25 cellular contexts compared by ENCODE assay signal in the genomic region with DNA sequence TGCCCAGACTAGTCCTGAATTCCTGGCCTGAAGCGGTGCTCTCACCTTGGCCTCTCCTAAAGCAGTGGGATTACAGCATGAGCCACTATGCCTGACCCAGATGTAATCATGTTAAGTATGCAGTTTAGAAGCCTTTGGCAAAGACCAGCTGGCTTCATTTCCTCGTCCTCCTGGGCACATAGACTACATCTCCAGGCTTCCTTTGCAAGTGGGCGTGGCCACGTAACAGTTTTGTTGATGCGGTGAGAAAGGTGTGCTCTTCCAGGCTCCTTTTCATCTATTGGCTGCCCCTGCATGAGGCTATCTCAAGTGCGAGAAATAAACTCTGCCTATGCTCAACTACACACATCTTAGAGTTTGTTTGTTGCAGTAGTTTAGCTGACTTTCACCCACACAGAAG. TPM values are rescaled to one million over a fixed set of nuclear protein-coding genes. Genes with fewer than 3 reads are reported as not detected.
DNase-seq lines count a peak whose midpoint lies in the region; ATAC-seq and TF ChIP-seq lines count a peak whose summit lies in the region.
"Had no signal": no experiment of that assay in that cellular context is flagged by ENCODE, and none has a peak within 500 bp of the region (broad histone marks: within the 10 kb centered on the region; RNA-seq: fewer than 3 reads in every experiment).

No MANE protein-coding gene starts in this region.

- intact Hi-C loops in Calu3 (cut with micrococcal nuclease; ENCODE audit: unreplicated experiment), result no loop called here
- intact Hi-C loops in left colon (cut with DNase I, micrococcal nuclease), result no loop called here

- H3K4me3 Mint-ChIP-seq in Calu3 (ENCODE audit: low read depth, unreplicated experiment), result no peak overlapping the region
- H3K4me3 Mint-ChIP-seq: activated CD8-positive, alpha-beta T cell treated with anti-CD3 and anti-CD28 coated beads, Interleukin-2, amount 10 ng/mL, durations not matched to agents 7 days and 5 days; central memory CD8-positive, alpha-beta T cell had no signal

- no peak overlapping the region for H3K27ac Mint-ChIP-seq in Calu3 (ENCODE audit: unreplicated experiment)
- H3K27ac Mint-ChIP-seq: activated CD8-positive, alpha-beta T cell treated with anti-CD3 and anti-CD28 coated beads, Interleukin-2, amount 10 ng/mL, durations not matched to agents 7 days and 5 days had no signal

- no peak for ATAC-seq in left colon
- ATAC-seq: activated CD8-positive, alpha-beta T cell treated with anti-CD3 and anti-CD28 coated beads, Interleukin-2, amount 10 ng/mL, durations not matched to agents 7 days and 5 days; GM12878; HepG2; stimulated activated naive CD8-positive, alpha-beta T cell treated with anti-CD3 and anti-CD28 coated beads, Interleukin-15, Interleukin-2, amounts not matched to agents 100 U/mL and 50 U/mL, for 24 hours had no signal

- H3K9me3 Mint-ChIP-seq in Calu3 (ENCODE audit: low read depth, unreplicated experiment), result no peaks in the 10 kb centered on the region
- H3K9me3 Mint-ChIP-seq: central memory CD8-positive, alpha-beta T cell had no signal

- no peak for TF ChIP-seq CTCF in Calu3 (IDR thresholded peaks at IDR 0.05; ENCODE audit: unreplicated experiment)

- CTCF ChIA-PET in Calu3 (lab: Charles Lee), result interaction anchor here (0.7 kb wide), 2 partner anchors 9 to 15 kb away, joined by 6 read pairs; no protein-coding TSS in a partner anchor

- peaks cover 22% of the 10 kb centered on the region for H3K4me1 Mint-ChIP-seq in Calu3 (ENCODE audit: low read depth, unreplicated experiment)
- H3K4me1 Mint-ChIP-seq: central memory CD8-positive, alpha-beta T cell had no signal

- DNase-seq in Calu3, result peak; percentile 40
- peak; percentile 72 for DNase-seq in G401 (ENCODE audit: low spot score)
- DNase-seq in NCI-H510A treated with DMSO at 0.1 percent for 48 hours (lab: John Stamatoyannopoulos, UW), result peak; percentile 82
- peak; percentile 10 for DNase-seq in ecto neural progenitor cell (ENCODE audit: low spot score)
- DNase-seq in HK-2 (ENCODE audit: unreplicated experiment), result no peak
- DNase-seq in RPMI8226, result no peak
- no peak for DNase-seq in left colon
- DNase-seq: activated CD4-positive, alpha-beta T cell treated with anti-CD3 and anti-CD28 coated beads for 1 hour; activated CD8-positive, alpha-beta T cell treated with anti-CD3 and anti-CD28 coated beads, Interleukin-2, amount 10 ng/mL, durations not matched to agents 7 days and 5 days; activated effector memory CD4-positive, alpha-beta T cell treated with anti-CD3 and anti-CD28 coated beads, Interleukin-2, amount 50 U/mL, for 16 hours; DMS79 treated with DMSO at 0.1 percent for 48 hours; HCEC 1CT; kidney glomerular epithelial cell; NCI-H1092; NCI-H446 treated with DMSO at 0.1 percent for 48 hours; OCI-M1; SHP77; sigmoid colon; stimulated activated naive CD8-positive, alpha-beta T cell treated with anti-CD3 and anti-CD28 coated beads, Interleukin-15, Interleukin-2, amounts not matched to agents 100 U/mL and 50 U/mL, for 24 hours; SW 1271 had no signal

- H3K27me3 Mint-ChIP-seq in Calu3 (ENCODE audit: unreplicated experiment), result no peaks in the 10 kb centered on the region

- no TSS peak for BruUV-seq in Calu3 (replicated peaks; lab: Mats Ljungman, UMichigan)

- in situ Hi-C loops in G401 (cut with HindIII; ENCODE audit: low sequenced_read_pairs), result no loop called here

- H3K36me3 Mint-ChIP-seq in Calu3 (ENCODE audit: insufficient read depth, unreplicated experiment), result peaks cover 10% of the 10 kb centered on the region

RNA-seq across cellular contexts. Expression of gene SV2B, which starts 13.0 kb away (rescaled TPM):
- total RNA-seq in Calu3 (2022) (1.4 and 2.2 TPM in 2 replicates), left colon (under 1 TPM; 0.40 to 0.61 TPM)
- total RNA-seq in G401 (2014; rRNA removed; shearing (Covaris generic)), result not detected in 2 replicates
- total RNA-seq: activated CD8-positive, alpha-beta T cell treated with anti-CD3 and anti-CD28 coated beads, Interleukin-2, amount 10 ng/mL, durations not matched to agents 7 days and 5 days; endothelial cell of umbilical vein; HepG2; LHCN-M2 had no signal

Comparison
In these comparisons a context has a peak if more than half of its experiments do, and no peak if none do; other contexts are left out.
1. DNase-seq: peak in Calu3 (single experiment), G401 (single experiment), NCI-H510A treated with DMSO at 0.1 percent for 48 hours (single experiment) and ecto neural progenitor cell (single experiment); none in HK-2 (single experiment), RPMI8226 (single experiment) and left colon (0 of 2).